ENCODE assay signal across 21 cellular contexts in the genomic region with DNA sequence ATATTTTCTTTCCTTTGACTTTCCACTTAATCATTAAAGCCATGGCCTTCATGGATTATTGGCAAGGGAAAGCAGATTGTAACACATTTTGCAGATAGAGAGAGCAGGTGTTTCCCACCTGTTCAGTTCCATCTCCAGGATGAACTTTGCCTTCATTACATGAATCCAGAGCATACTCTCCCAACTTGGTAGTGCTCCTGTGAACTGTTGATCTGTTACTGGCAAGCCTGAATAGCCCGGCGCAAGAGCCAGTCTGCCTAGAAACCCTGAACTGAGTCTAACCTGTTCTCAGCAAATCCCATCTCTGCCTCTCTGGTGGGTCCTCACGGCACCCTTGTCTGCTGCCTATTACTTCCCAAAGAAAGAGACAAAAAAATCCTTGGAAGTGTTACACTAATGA.
DNase-seq lines count a peak whose midpoint lies in the region; ATAC-seq and TF ChIP-seq lines count a peak whose summit lies in the region.
"Had no signal": no experiment of that assay in that cellular context is flagged by ENCODE, and none has a peak within 500 bp of the region (broad histone marks: within the 10 kb centered on the region; RNA-seq: fewer than 3 reads in every experiment).

No MANE protein-coding gene starts in this region.

- no peak overlapping the region for H3K27ac ChIP-seq in liver (ENCODE audit: low read depth in 1 of 2, low read length in 2 of 2)
- H3K27ac ChIP-seq: GM23248, HL-60 had no signal

- no peak overlapping the region for H3K4me3 ChIP-seq in liver (ENCODE audit: low read depth in 1 of 3, low read length in 3 of 3)
- no peak overlapping the region for H3K4me3 ChIP-seq in H7 (ENCODE audit: insufficient read depth, low read depth, low read length)
- no peak overlapping the region for H3K4me3 ChIP-seq in foreskin fibroblast (ENCODE audit: low read depth in 1 of 2, low read length in 2 of 2)
- H3K4me3 ChIP-seq: GM23248, K562 had no signal

- no peak overlapping the region for H3K9ac ChIP-seq in liver (ENCODE audit: low read depth in 1 of 2, low read length in 2 of 2)
- H3K9ac ChIP-seq: GM23248 had no signal

- H3K4me1 Mint-ChIP-seq in progenitor cell of endocrine pancreas (ENCODE audit: low read depth): peaks cover 38% of the 10 kb centered on the region
- H3K4me1 Mint-ChIP-seq: CD4-positive, CD25-positive, alpha-beta regulatory T cell had no signal

- no peak for TF ChIP-seq RAD21 in liver (IDR thresholded peaks at IDR 0.05)

- no peak for TF ChIP-seq CTCF in liver (IDR thresholded peaks at IDR 0.05; ENCODE audit: low read depth, low read length, missing input control)
- TF ChIP-seq CTCF in progenitor cell of endocrine pancreas (IDR thresholded peaks at IDR 0.05; ENCODE audit: unreplicated experiment): no peak
- TF ChIP-seq CTCF in foreskin fibroblast (IDR thresholded peaks at IDR 0.05; ENCODE audit: low read depth, low read length): no peak

- WGBS in liver: 60% methylated on average over 3 of the region's 3 CpGs

- no peak overlapping the region for H3K4me3 Mint-ChIP-seq in progenitor cell of endocrine pancreas (ENCODE audit: low read depth)
- H3K4me3 Mint-ChIP-seq: CD4-positive, CD25-positive, alpha-beta regulatory T cell; CD8-positive, alpha-beta memory T cell had no signal

- peak overlapping the region; percentile 29 for H3K27ac Mint-ChIP-seq in progenitor cell of endocrine pancreas
- H3K27ac Mint-ChIP-seq: CD4-positive, CD25-positive, alpha-beta regulatory T cell had no signal

- peaks cover 0 to 2% (median under 1%) of the 10 kb centered on the region in 4 donors for H3K4me1 ChIP-seq in liver (ENCODE audit: control insufficient read depth in 4 of 4, insufficient read depth in 4 of 4, low read length in 3 of 4)

- H3K27me3 ChIP-seq in liver (ENCODE audit: control insufficient read depth in 4 of 4, insufficient read depth in 4 of 4, low read length in 3 of 4): no peaks in the 10 kb centered on the region
- H3K27me3 ChIP-seq in H7 (ENCODE audit: control insufficient read depth, insufficient read depth, low read length): no peaks in the 10 kb centered on the region
- H3K27me3 ChIP-seq: BE2C had no signal

- H3K36me3 ChIP-seq in liver (ENCODE audit: control insufficient read depth in 4 of 4, insufficient read depth in 3 of 4, low read depth in 1 of 4, low read length in 3 of 4) (no peaks in the 10 kb centered on the region), H7 (replicated peaks; ENCODE audit: control insufficient read depth, insufficient read depth, low read length) (no peaks in the 10 kb centered on the region)
- H3K36me3 ChIP-seq: BE2C had no signal

- peaks cover 9% of the 10 kb centered on the region for H3K9me3 Mint-ChIP-seq in progenitor cell of endocrine pancreas (ENCODE audit: low read depth)
- H3K9me3 Mint-ChIP-seq: CD8-positive, alpha-beta memory T cell had no signal

- DNase-seq in NCI-H146 (lab: John Stamatoyannopoulos, UW) (peak; percentile 34), NCI-H146 treated with DMSO at 0.1 percent for 48 hours (lab: John Stamatoyannopoulos, UW; ENCODE audit: unreplicated experiment) (peak; percentile 29), progenitor cell of endocrine pancreas (ENCODE audit: low spot score, unreplicated experiment) (no peak), H7 (no peak), foreskin fibroblast (no peak)
- DNase-seq: ACHN; BE2C; C1 segment of cervical spinal cord; CD4-positive, CD25-positive, alpha-beta regulatory T cell; CD8-positive, alpha-beta memory T cell; COR-L47; DMS 273 treated with DMSO at 0.1 percent for 48 hours; DMS79; GDM1; GM23248; HCEC 1CT; IMR-90 had no signal

- peaks cover 2% of the 10 kb centered on the region for H3K36me3 Mint-ChIP-seq in progenitor cell of endocrine pancreas (ENCODE audit: insufficient read depth)
- H3K36me3 Mint-ChIP-seq: CD4-positive, CD25-positive, alpha-beta regulatory T cell had no signal

- no peak for ATAC-seq in GM21360 (IDR thresholded peaks at IDR 0.05; ENCODE audit: unreplicated experiment)
- ATAC-seq: K562 had no signal

- no peaks in the 10 kb centered on the region for H3K27me3 Mint-ChIP-seq in progenitor cell of endocrine pancreas
- H3K27me3 Mint-ChIP-seq: CD4-positive, CD25-positive, alpha-beta regulatory T cell; CD8-positive, alpha-beta memory T cell had no signal

- no peaks in the 10 kb centered on the region for H3K9me3 ChIP-seq in liver (ENCODE audit: control insufficient read depth in 4 of 4, low read length in 3 of 4)
- H3K9me3 ChIP-seq: BE2C had no signal

TF ChIP-seq in liver, 16 proteins besides CTCF, POLR2A, EP300 and RAD21:
- TF ChIP-seq TAF1 (conservative IDR thresholded peaks at IDR 0.05): no peak
- peak; percentile 41 to 62 for TF ChIP-seq HNF4A (conservative IDR thresholded peaks at IDR 0.05)
- no peak for TF ChIP-seq HNF4G (IDR thresholded peaks at IDR 0.05)
- no peak for TF ChIP-seq FOXA2 (IDR thresholded peaks at IDR 0.05)
- peak in 1 of 2 donors; percentile 64 for TF ChIP-seq RXRA (IDR thresholded peaks at IDR 0.05)
- TF ChIP-seq, protein P1, sequence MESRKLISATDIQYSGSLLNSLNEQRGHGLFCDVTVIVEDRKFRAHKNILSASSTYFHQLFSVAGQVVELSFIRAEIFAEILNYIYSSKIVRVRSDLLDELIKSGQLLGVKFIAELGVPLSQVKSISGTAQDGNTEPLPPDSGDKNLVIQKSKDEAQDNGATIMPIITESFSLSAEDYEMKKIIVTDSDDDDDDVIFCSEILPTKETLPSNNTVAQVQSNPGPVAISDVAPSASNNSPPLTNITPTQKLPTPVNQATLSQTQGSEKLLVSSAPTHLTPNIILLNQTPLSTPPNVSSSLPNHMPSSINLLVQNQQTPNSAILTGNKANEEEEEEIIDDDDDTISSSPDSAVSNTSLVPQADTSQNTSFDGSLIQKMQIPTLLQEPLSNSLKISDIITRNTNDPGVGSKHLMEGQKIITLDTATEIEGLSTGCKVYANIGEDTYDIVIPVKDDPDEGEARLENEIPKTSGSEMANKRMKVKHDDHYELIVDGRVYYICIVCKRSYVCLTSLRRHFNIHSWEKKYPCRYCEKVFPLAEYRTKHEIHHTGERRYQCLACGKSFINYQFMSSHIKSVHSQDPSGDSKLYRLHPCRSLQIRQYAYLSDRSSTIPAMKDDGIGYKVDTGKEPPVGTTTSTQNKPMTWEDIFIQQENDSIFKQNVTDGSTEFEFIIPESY (IDR thresholded peaks at IDR 0.05): no peak
- TF ChIP-seq, protein P2, sequence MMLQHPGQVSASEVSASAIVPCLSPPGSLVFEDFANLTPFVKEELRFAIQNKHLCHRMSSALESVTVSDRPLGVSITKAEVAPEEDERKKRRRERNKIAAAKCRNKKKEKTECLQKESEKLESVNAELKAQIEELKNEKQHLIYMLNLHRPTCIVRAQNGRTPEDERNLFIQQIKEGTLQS (IDR thresholded peaks at IDR 0.05): no peak
- TF ChIP-seq, protein P3, sequence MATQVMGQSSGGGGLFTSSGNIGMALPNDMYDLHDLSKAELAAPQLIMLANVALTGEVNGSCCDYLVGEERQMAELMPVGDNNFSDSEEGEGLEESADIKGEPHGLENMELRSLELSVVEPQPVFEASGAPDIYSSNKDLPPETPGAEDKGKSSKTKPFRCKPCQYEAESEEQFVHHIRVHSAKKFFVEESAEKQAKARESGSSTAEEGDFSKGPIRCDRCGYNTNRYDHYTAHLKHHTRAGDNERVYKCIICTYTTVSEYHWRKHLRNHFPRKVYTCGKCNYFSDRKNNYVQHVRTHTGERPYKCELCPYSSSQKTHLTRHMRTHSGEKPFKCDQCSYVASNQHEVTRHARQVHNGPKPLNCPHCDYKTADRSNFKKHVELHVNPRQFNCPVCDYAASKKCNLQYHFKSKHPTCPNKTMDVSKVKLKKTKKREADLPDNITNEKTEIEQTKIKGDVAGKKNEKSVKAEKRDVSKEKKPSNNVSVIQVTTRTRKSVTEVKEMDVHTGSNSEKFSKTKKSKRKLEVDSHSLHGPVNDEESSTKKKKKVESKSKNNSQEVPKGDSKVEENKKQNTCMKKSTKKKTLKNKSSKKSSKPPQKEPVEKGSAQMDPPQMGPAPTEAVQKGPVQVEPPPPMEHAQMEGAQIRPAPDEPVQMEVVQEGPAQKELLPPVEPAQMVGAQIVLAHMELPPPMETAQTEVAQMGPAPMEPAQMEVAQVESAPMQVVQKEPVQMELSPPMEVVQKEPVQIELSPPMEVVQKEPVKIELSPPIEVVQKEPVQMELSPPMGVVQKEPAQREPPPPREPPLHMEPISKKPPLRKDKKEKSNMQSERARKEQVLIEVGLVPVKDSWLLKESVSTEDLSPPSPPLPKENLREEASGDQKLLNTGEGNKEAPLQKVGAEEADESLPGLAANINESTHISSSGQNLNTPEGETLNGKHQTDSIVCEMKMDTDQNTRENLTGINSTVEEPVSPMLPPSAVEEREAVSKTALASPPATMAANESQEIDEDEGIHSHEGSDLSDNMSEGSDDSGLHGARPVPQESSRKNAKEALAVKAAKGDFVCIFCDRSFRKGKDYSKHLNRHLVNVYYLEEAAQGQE (IDR thresholded peaks at IDR 0.05): no peak
- no peak for TF ChIP-seq JUND (IDR thresholded peaks at IDR 0.05)
- TF ChIP-seq SP1 (IDR thresholded peaks at IDR 0.05): no peak
- TF ChIP-seq, protein P4, sequence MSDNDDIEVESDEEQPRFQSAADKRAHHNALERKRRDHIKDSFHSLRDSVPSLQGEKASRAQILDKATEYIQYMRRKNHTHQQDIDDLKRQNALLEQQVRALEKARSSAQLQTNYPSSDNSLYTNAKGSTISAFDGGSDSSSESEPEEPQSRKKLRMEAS (IDR thresholded peaks at IDR 0.05): peak; percentile 17
- no peak for TF ChIP-seq EGR1 (IDR thresholded peaks at IDR 0.05; ENCODE audit: low read depth in 2 of 2)
- no peak for TF ChIP-seq FOXA1 (IDR thresholded peaks at IDR 0.05)
- no peak for TF ChIP-seq NR2F2 (IDR thresholded peaks at IDR 0.05)
- no peak for TF ChIP-seq YY1 (IDR thresholded peaks at IDR 0.05)
- TF ChIP-seq GABPA (IDR thresholded peaks at IDR 0.05 in 1 of 2, conservative IDR thresholded peaks at IDR 0.05 in 1 of 2): no peak

Comparison
In these comparisons a context has a peak if more than half of its experiments do, and no peak if none do; other contexts are left out.
1. DNase-seq: peak in NCI-H146 (single experiment) and NCI-H146 treated with DMSO at 0.1 percent for 48 hours (single experiment); none in progenitor cell of endocrine pancreas (single experiment), H7 (single experiment) and foreskin fibroblast (0 of 2).